Comparison of ENCODE assay signal across 18 cellular contexts in the genomic region with DNA sequence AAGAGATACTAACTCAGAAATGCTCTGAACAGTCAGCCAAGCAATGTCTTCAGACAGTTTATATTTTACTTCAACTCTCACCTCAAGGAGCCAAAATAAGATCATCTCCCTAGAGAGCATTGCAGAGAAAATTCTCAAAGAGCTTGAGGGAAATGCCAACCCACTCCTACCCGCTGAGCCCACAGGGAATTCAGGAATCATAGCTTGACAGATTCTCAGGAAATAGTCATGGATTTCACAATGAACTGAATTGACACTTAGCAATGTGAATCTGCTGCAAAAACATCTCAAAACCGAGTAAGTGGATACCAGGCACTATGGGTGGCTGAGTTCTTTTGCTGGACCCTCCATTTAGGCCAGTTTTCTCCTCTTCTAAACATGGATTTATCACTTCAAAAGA. TPM values are rescaled to one million over a fixed set of nuclear protein-coding genes. Genes with fewer than 3 reads are reported as not detected.
"Had no signal": no experiment of that assay in that cellular context is flagged by ENCODE, and none has a peak within 500 bp of the region (broad histone marks: within the 10 kb centered on the region; RNA-seq: fewer than 3 reads in every experiment).

No MANE protein-coding gene starts in this region.

- H3K36me3 Mint-ChIP-seq: activated naive CD4-positive, alpha-beta T cell treated with anti-CD3 and anti-CD28 coated beads, Interleukin-2, amount 50 U/mL, for 24 hours; naive B cell; type B pancreatic cell had no signal

- H3K4me3 Mint-ChIP-seq: activated B cell treated with CpG ODN at 0.5 μM for 24 hours; activated CD8-positive, alpha-beta T cell treated with anti-CD3 and anti-CD28 coated beads for 36 hours; activated naive CD4-positive, alpha-beta T cell treated with anti-CD3 and anti-CD28 coated beads, Interleukin-2, amount 50 U/mL, for 24 hours; activated T-cell treated with anti-CD3 and anti-CD28 coated beads, Interleukin-2, amount 50 U/mL, for 4 hours; naive B cell; type B pancreatic cell had no signal

- DNase-seq: activated B cell treated with CpG ODN at 0.5 μM for 24 hours; activated CD4-positive, alpha-beta T cell treated with anti-CD3 and anti-CD28 coated beads for 48 hours; activated CD8-positive, alpha-beta T cell treated with anti-CD3 and anti-CD28 coated beads for 36 hours; activated effector memory CD4-positive, alpha-beta T cell treated with anti-CD3 and anti-CD28 coated beads, Interleukin-2, amount 50 U/mL, for 16 hours; activated T-cell treated with anti-CD3 and anti-CD28 coated beads, Interleukin-2, amount 50 U/mL, for 4 hours; cortex of kidney; effector CD4-positive, alpha-beta T cell; gastrocnemius medialis; heart right ventricle; left colon; naive B cell; retina; stimulated activated CD4-positive, alpha-beta T cell treated with anti-CD3 and anti-CD28 coated beads, Interleukin-4, amount 100 ng/mL, for 24 hours; stimulated activated naive CD4-positive, alpha-beta T cell; T-helper 2 cell had no signal

- ATAC-seq: activated CD8-positive, alpha-beta T cell treated with anti-CD3 and anti-CD28 coated beads for 36 hours; activated T-cell treated with anti-CD3 and anti-CD28 coated beads, Interleukin-2, amount 50 U/mL, for 4 hours; gastrocnemius medialis; heart right ventricle; left colon had no signal

- H3K27ac Mint-ChIP-seq: activated B cell treated with CpG ODN at 0.5 μM for 24 hours; activated CD8-positive, alpha-beta T cell treated with anti-CD3 and anti-CD28 coated beads for 36 hours; activated naive CD4-positive, alpha-beta T cell treated with anti-CD3 and anti-CD28 coated beads, Interleukin-2, amount 50 U/mL, for 24 hours; naive B cell; type B pancreatic cell had no signal

- H3K9me3 Mint-ChIP-seq: activated B cell treated with CpG ODN at 0.5 μM for 24 hours; activated CD8-positive, alpha-beta T cell treated with anti-CD3 and anti-CD28 coated beads for 36 hours; activated naive CD4-positive, alpha-beta T cell treated with anti-CD3 and anti-CD28 coated beads, Interleukin-2, amount 50 U/mL, for 24 hours; activated T-cell treated with anti-CD3 and anti-CD28 coated beads, Interleukin-2, amount 50 U/mL, for 4 hours; type B pancreatic cell had no signal

- H3K4me1 Mint-ChIP-seq: activated B cell treated with CpG ODN at 0.5 μM for 24 hours; activated naive CD4-positive, alpha-beta T cell treated with anti-CD3 and anti-CD28 coated beads, Interleukin-2, amount 50 U/mL, for 24 hours; naive B cell had no signal

RNA-seq across cellular contexts. Expression of a gene that starts 9.8 kb away (rescaled TPM):
- total RNA-seq: activated B cell treated with CpG ODN at 0.5 μM for 24 hours; activated CD8-positive, alpha-beta T cell treated with anti-CD3 and anti-CD28 coated beads for 36 hours; activated T-cell treated with anti-CD3 and anti-CD28 coated beads, Interleukin-2, amount 50 U/mL, for 4 hours; mononuclear cell had no signal
